Comparison of ENCODE assay signal across 17 cellular contexts in genomic region chr6:140912686-140913085, GRCh38.
"Had no signal": no experiment of that assay in that cellular context is flagged by ENCODE, and none has a peak within 500 bp of the region (broad histone marks: within the 10 kb centered on the region; RNA-seq: fewer than 3 reads in every experiment).

No MANE protein-coding gene starts in this region.

- H3K9me3 ChIP-seq: prostate gland, sigmoid colon, suprapubic skin, upper lobe of left lung had no signal

- H3K36me3 ChIP-seq: prostate gland, sigmoid colon, suprapubic skin, upper lobe of left lung had no signal

- ATAC-seq: activated CD4-positive, alpha-beta T cell treated with anti-CD3 and anti-CD28 coated beads for 36 hours; activated CD8-positive, alpha-beta T cell treated with anti-CD3 and anti-CD28 coated beads, Interleukin-2, amount 10 ng/mL, durations not matched to agents 7 days and 5 days; esophagus mucosa; naive thymus-derived CD4-positive, alpha-beta T cell; stimulated activated naive CD8-positive, alpha-beta T cell treated with anti-CD3 and anti-CD28 coated beads, Interleukin-15, Interleukin-2, amounts not matched to agents 100 U/mL and 50 U/mL, for 24 hours had no signal

- H3K4me3 ChIP-seq: prostate gland, sigmoid colon, suprapubic skin, upper lobe of left lung had no signal

- H3K27ac ChIP-seq: prostate gland, sigmoid colon, suprapubic skin, upper lobe of left lung, VCaP had no signal

- DNase-seq: activated CD4-positive, alpha-beta T cell treated with anti-CD3 and anti-CD28 coated beads for 36 hours; activated CD8-positive, alpha-beta memory T cell treated with anti-CD3 and anti-CD28 coated beads, Interleukin-2, amount 50 U/mL, for 48 hours; activated CD8-positive, alpha-beta T cell treated with anti-CD3 and anti-CD28 coated beads, Interleukin-2, amount 10 ng/mL, durations not matched to agents 7 days and 5 days; aorta; naive thymus-derived CD4-positive, alpha-beta T cell; nucleus accumbens; sigmoid colon; stimulated activated CD4-positive, alpha-beta T cell treated with anti-CD3 and anti-CD28 coated beads, Interleukin-12 subunit alpha, Interleukin-12 subunit beta, amount 100 ng/mL, for 4 hours; stimulated activated CD4-positive, alpha-beta T cell treated with anti-CD3 and anti-CD28 coated beads, Interleukin-2, amount 100 ng/mL, for 48 hours; stimulated activated CD8-positive, alpha-beta memory T cell treated with anti-CD3 and anti-CD28 coated beads, Interleukin-4, amount 100 ng/mL, for 48 hours; stimulated activated naive CD8-positive, alpha-beta T cell treated with anti-CD3 and anti-CD28 coated beads, Interleukin-15, Interleukin-2, amounts not matched to agents 100 U/mL and 50 U/mL, for 24 hours; T1000; upper lobe of left lung had no signal

- H3K4me1 ChIP-seq: prostate gland, sigmoid colon, suprapubic skin, upper lobe of left lung had no signal

- H3K27me3 ChIP-seq: sigmoid colon, suprapubic skin, upper lobe of left lung had no signal
